ENCODE assay signal across 24 cellular contexts in the genomic region with DNA sequence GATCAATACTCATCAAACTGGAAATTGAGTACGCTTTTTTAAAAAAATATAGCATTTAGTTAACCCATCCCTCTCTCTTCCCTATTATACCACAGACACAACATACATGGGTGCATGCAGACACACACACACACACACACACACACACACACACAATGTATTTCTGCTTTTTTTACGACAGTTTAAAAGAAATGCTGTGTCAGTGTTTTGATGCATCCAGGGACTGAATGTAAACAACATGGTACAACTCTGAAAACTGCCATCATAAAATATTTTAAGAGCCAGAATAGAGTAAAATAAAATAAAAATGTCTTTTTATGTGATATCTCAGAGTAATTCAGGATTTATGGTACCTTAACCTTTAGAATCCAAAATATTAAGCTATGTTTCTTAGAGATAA.
"Had no signal": no experiment of that assay in that cellular context is flagged by ENCODE, and none has a peak within 500 bp of the region (broad histone marks: within the 10 kb centered on the region; RNA-seq: fewer than 3 reads in every experiment).

No MANE protein-coding gene starts in this region.

- DNase-seq: hypothalamus; immature natural killer cell; kidney; left colon; left lung; lower lobe of right lung; mammary epithelial cell; mesenchymal stem cell; naive thymus-derived CD8-positive, alpha-beta T cell; pancreas; posterior cingulate gyrus; retina; right cardiac atrium; sigmoid colon; small intestine; spleen; stimulated activated CD4-positive, alpha-beta T cell treated with anti-CD3 and anti-CD28 coated beads, Interleukin-4, amount 100 ng/mL, for 24 hours; stimulated activated naive CD4-positive, alpha-beta T cell; substantia nigra; uterus had no signal

- H3K27ac ChIP-seq: left lung, lower lobe of right lung, pancreas, prostate gland, sigmoid colon, spleen, tibial nerve, uterus had no signal

- H3K9me3 ChIP-seq: left lung, lower lobe of right lung, pancreas, prostate gland, sigmoid colon, spleen, tibial nerve, uterus had no signal

- H3K4me1 ChIP-seq: left lung, lower lobe of right lung, pancreas, prostate gland, sigmoid colon, spleen, tibial nerve, uterus had no signal

- ATAC-seq: left colon; left lung; lower lobe of right lung; naive thymus-derived CD8-positive, alpha-beta T cell; pancreas; right cardiac atrium; stimulated activated effector memory CD8-positive, alpha-beta T cell treated with anti-CD3 and anti-CD28 coated beads, Interleukin-12 subunit alpha, Interleukin-12 subunit beta, amount 100 ng/mL, for 72 hours had no signal

- H3K4me3 ChIP-seq: left lung, lower lobe of right lung, pancreas, prostate gland, sigmoid colon, spleen, tibial nerve, uterus had no signal

- H3K36me3 ChIP-seq: left lung, lower lobe of right lung, pancreas, prostate gland, sigmoid colon, spleen, tibial nerve, uterus had no signal

- FAIRE-seq: islet of Langerhans, kidney, pancreas, small intestine had no signal

- H3K27me3 ChIP-seq: left lung, pancreas, sigmoid colon, spleen, tibial nerve, uterus had no signal
